In the genomic region with DNA sequence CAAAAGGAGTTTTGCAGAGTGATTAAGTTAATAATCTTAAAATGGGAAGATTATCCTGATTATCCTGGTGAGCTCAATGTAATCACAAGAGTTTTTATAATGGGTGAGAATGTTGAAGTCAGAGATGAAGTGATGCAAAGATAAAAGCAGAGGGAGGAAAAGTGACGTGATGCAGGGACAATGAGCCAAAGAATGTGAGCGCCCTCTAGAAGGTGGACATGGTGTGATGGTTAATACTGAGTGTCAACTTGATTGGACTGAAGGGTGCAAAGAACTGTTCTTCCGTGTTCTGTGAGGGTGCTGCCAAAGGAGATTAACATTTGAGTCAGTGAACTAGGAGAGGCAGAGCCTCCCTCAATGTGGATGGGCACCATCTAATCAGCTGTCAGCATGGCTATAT, we compare ENCODE assay signal across 26 cellular contexts.
DNase-seq lines count a peak whose midpoint lies in the region; ATAC-seq, FAIRE-seq and TF ChIP-seq lines count a peak whose summit lies in the region.
"Had no signal": no experiment of that assay in that cellular context is flagged by ENCODE, and none has a peak within 500 bp of the region (broad histone marks: within the 10 kb centered on the region; RNA-seq: fewer than 3 reads in every experiment).

No MANE protein-coding gene starts in this region.

- H3K4me2 ChIP-seq in GM12878 (ENCODE audit: control insufficient read depth, insufficient read depth), result no peak overlapping the region

- no peak overlapping the region for H2AFZ ChIP-seq in GM12878 (ENCODE audit: control insufficient read depth, low read depth, low read length)

- H3K27ac ChIP-seq in GM12878 (ENCODE audit: control insufficient read depth, insufficient read depth), result no peak overlapping the region
- H3K27ac ChIP-seq: breast epithelium, pancreas, SJSA1, thoracic aorta, VCaP had no signal

- intact Hi-C loops in GM12878 (cut with micrococcal nuclease; ENCODE audit: unreplicated experiment), result no loop called here

- POLR2A ChIA-PET in GM12878 (lab: Charles Lee), result no interaction called here

- no peaks in the 10 kb centered on the region for H3K36me3 ChIP-seq in BE2C
- no peaks in the 10 kb centered on the region for H3K36me3 ChIP-seq in GM12878 (ENCODE audit: control insufficient read depth in 2 of 2, insufficient read depth in 2 of 2, low read length in 1 of 2)
- H3K36me3 ChIP-seq: breast epithelium, pancreas, SJSA1, thoracic aorta had no signal

- no peaks in the 10 kb centered on the region for H3K79me2 ChIP-seq in GM12878 (ENCODE audit: control insufficient read depth, insufficient read depth, low read length)

- TF ChIP-seq EP300 in GM12878 (IDR thresholded peaks at IDR 0.05; ENCODE audit: borderline replicate concordance in 1 of 2, control insufficient read depth in 1 of 2, low read depth in 2 of 2, low read length in 2 of 2), result no peak

- 0 out of 2 replicates have a peak, but pooled peaks have one; percentile 7 for TF ChIP-seq RAD21 in GM12878 (IDR thresholded peaks at IDR 0.05; ENCODE audit: insufficient read depth, low read depth, low read length)

- CTCF ChIA-PET in GM12878 (lab: Yijun Ruan, JAX), result no interaction called here

- DNase-seq in BE2C, result no peak
- peak; percentile 75 for DNase-seq in NCI-H82 treated with DMSO at 0.1 percent for 48 hours (lab: John Stamatoyannopoulos, UW; ENCODE audit: unreplicated experiment)
- DNase-seq in GM12878 (ENCODE audit: low read depth, low spot score), result no peak
- DNase-seq in cortex of kidney (lab: John Stamatoyannopoulos, UW), result no peak
- DNase-seq: activated CD4-positive, alpha-beta T cell treated with anti-CD3 and anti-CD28 coated beads, Interleukin-2, amount 50 U/mL, for 1 hour; activated CD8-positive, alpha-beta memory T cell treated with anti-CD3 and anti-CD28 coated beads, Interleukin-2, amount 10 ng/mL, durations not matched to agents 7 days and 5 days; activated naive CD4-positive, alpha-beta T cell treated with anti-CD3 and anti-CD28 coated beads for 36 hours; activated T-cell treated with anti-CD3 and anti-CD28 coated beads, Interleukin-2, amount 50 U/mL, for 72 hours; GOT3; hypothalamus; MM.1S; NCI-H1417 treated with DMSO at 0.1 percent for 48 hours; NCI-H2081 treated with DMSO at 0.1 percent for 48 hours; pancreas; stimulated activated naive CD8-positive, alpha-beta T cell treated with anti-CD3 and anti-CD28 coated beads, Interleukin-15, Interleukin-2, amounts not matched to agents 100 U/mL and 50 U/mL, for 24 hours had no signal

- ATAC-seq in GM12878 (no peak), GM19463 (IDR thresholded peaks at IDR 0.05; ENCODE audit: unreplicated experiment) (no peak), HG02885 (IDR thresholded peaks at IDR 0.05; ENCODE audit: poor library complexity, unreplicated experiment) (no peak), HG03159 (IDR thresholded peaks at IDR 0.05; ENCODE audit: unreplicated experiment) (no peak)
- ATAC-seq: activated CD8-positive, alpha-beta memory T cell treated with anti-CD3 and anti-CD28 coated beads, Interleukin-2, amount 10 ng/mL, durations not matched to agents 7 days and 5 days; activated T-cell treated with anti-CD3 and anti-CD28 coated beads, Interleukin-2, amount 50 U/mL, for 72 hours; natural killer cell treated with Interleukin-12 subunit alpha and Interleukin-12 subunit beta and Interleukin-15 and Interleukin-18, amount 100 ng/mL, for 72 hours; pancreas; sciatic nerve; stimulated activated naive CD8-positive, alpha-beta T cell treated with anti-CD3 and anti-CD28 coated beads, Interleukin-15, Interleukin-2, amounts not matched to agents 100 U/mL and 50 U/mL, for 24 hours had no signal

- in situ Hi-C loops in GM12878 (cut with MboI), result no loop called here

- H3K9me3 ChIP-seq in BE2C (no peaks in the 10 kb centered on the region), GM12878 (replicated peaks; ENCODE audit: control insufficient read depth, insufficient read depth, low read length) (no peaks in the 10 kb centered on the region)
- H3K9me3 ChIP-seq: breast epithelium, pancreas, SJSA1, thoracic aorta had no signal

- FAIRE-seq in GM12878 (lab: Jason Lieb, UNC), result no peak
- FAIRE-seq: pancreas, RCC 7860 had no signal

- H3K27me3 ChIP-seq in BE2C (no peaks in the 10 kb centered on the region), GM12878 (replicated peaks in 1 of 2; ENCODE audit: control insufficient read depth in 2 of 2, insufficient read depth in 2 of 2, low read length in 1 of 2) (no peaks in the 10 kb centered on the region)
- H3K27me3 ChIP-seq: breast epithelium, pancreas, SJSA1 had no signal

- no peak overlapping the region for H3K9ac ChIP-seq in GM12878 (ENCODE audit: control insufficient read depth, insufficient read depth, low read length)

- BruUV-seq in GM12878 (replicated peaks; lab: Mats Ljungman, UMichigan), result no TSS peak

- 17% methylated on average over 3 of the region's 3 CpGs for WGBS in GM12878 (ENCODE audit: insufficient coverage, insufficient replicate concordance, low lambda C conversion rate, missing lambda C conversion rate)

- no peaks in the 10 kb centered on the region for H4K20me1 ChIP-seq in GM12878 (ENCODE audit: control insufficient read depth, insufficient read depth)

- SMC1A ChIA-PET in GM12878 (lab: Charles Lee; ENCODE audit: uncharacterized antibody, unreplicated experiment), result no interaction called here

- TF ChIP-seq CTCF in BE2C (IDR thresholded peaks at IDR 0.05; ENCODE audit: low read depth, low read length) (peak; percentile 31; the same call in 1 of the 2 replicates), GM12874 (IDR thresholded peaks at IDR 0.05; ENCODE audit: insufficient read depth, low read depth, low read length) (0 out of 2 replicates have a peak, but pooled peaks have one; percentile 4), GM12878 (IDR thresholded peaks at IDR 0.05 in 2 of 3, conservative IDR thresholded peaks at IDR 0.05 in 1 of 3; ENCODE audit: control insufficient read depth in 2 of 3, extremely low read depth in 1 of 3, insufficient read depth in 1 of 3, low read depth in 3 of 3, low read length in 3 of 3) (no peak)

- no peak for TF ChIP-seq POLR2A in GM12878 (IDR thresholded peaks at IDR 0.05; ENCODE audit: low read depth, low read length)

- H3K4me3 ChIP-seq in BE2C (ENCODE audit: low read depth, low read length) (no peak overlapping the region), GM12878 (no peak overlapping the region)
- H3K4me3 ChIP-seq: breast epithelium, pancreas, SJSA1, thoracic aorta had no signal

- RAD21 ChIA-PET in GM12878 (lab: Charles Lee; ENCODE audit: unreplicated experiment), result no interaction called here

- no peaks in the 10 kb centered on the region for H3K4me1 ChIP-seq in BE2C
- H3K4me1 ChIP-seq in GM12878 (ENCODE audit: control insufficient read depth, insufficient read depth, low read length), result no peaks in the 10 kb centered on the region
- H3K4me1 ChIP-seq: breast epithelium, pancreas, SJSA1 had no signal

TF ChIP-seq in GM12878, 131 proteins besides CTCF, POLR2A, EP300 and RAD21 (continues in another document):
- TF ChIP-seq SPI1 (IDR thresholded peaks at IDR 0.05; ENCODE audit: borderline replicate concordance, insufficient read depth, low read depth, low read length), result no peak
- TF ChIP-seq, protein P1, sequence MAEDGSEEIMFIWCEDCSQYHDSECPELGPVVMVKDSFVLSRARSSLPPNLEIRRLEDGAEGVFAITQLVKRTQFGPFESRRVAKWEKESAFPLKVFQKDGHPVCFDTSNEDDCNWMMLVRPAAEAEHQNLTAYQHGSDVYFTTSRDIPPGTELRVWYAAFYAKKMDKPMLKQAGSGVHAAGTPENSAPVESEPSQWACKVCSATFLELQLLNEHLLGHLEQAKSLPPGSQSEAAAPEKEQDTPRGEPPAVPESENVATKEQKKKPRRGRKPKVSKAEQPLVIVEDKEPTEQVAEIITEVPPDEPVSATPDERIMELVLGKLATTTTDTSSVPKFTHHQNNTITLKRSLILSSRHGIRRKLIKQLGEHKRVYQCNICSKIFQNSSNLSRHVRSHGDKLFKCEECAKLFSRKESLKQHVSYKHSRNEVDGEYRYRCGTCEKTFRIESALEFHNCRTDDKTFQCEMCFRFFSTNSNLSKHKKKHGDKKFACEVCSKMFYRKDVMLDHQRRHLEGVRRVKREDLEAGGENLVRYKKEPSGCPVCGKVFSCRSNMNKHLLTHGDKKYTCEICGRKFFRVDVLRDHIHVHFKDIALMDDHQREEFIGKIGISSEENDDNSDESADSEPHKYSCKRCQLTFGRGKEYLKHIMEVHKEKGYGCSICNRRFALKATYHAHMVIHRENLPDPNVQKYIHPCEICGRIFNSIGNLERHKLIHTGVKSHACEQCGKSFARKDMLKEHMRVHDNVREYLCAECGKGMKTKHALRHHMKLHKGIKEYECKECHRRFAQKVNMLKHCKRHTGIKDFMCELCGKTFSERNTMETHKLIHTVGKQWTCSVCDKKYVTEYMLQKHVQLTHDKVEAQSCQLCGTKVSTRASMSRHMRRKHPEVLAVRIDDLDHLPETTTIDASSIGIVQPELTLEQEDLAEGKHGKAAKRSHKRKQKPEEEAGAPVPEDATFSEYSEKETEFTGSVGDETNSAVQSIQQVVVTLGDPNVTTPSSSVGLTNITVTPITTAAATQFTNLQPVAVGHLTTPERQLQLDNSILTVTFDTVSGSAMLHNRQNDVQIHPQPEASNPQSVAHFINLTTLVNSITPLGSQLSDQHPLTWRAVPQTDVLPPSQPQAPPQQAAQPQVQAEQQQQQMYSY (CRISPR knock-in tag; IDR thresholded peaks at IDR 0.05), result no peak
- TF ChIP-seq, protein P2, sequence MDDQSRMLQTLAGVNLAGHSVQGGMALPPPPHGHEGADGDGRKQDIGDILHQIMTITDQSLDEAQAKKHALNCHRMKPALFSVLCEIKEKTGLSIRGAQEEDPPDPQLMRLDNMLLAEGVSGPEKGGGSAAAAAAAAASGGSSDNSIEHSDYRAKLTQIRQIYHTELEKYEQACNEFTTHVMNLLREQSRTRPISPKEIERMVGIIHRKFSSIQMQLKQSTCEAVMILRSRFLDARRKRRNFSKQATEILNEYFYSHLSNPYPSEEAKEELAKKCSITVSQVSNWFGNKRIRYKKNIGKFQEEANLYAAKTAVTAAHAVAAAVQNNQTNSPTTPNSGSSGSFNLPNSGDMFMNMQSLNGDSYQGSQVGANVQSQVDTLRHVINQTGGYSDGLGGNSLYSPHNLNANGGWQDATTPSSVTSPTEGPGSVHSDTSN (IDR thresholded peaks at IDR 0.05; ENCODE audit: insufficient replicate concordance, low read depth, low read length), result no peak
- TF ChIP-seq, protein P3, sequence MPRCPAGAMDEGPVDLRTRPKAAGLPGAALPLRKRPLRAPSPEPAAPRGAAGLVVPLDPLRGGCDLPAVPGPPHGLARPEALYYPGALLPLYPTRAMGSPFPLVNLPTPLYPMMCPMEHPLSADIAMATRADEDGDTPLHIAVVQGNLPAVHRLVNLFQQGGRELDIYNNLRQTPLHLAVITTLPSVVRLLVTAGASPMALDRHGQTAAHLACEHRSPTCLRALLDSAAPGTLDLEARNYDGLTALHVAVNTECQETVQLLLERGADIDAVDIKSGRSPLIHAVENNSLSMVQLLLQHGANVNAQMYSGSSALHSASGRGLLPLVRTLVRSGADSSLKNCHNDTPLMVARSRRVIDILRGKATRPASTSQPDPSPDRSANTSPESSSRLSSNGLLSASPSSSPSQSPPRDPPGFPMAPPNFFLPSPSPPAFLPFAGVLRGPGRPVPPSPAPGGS (IDR thresholded peaks at IDR 0.05; ENCODE audit: borderline replicate concordance, insufficient read depth, low read depth, low read length, poor library complexity, severe bottlenecking), result no peak

Comparison
In these comparisons a context has a peak if more than half of its experiments do, and no peak if none do; other contexts are left out.
1. CTCF ChIP-seq: peak in BE2C (single experiment) and GM12874 (single experiment); none in GM12878 (0 of 3).